Comparison of ENCODE assay signal across 8 cellular contexts in the genomic region with DNA sequence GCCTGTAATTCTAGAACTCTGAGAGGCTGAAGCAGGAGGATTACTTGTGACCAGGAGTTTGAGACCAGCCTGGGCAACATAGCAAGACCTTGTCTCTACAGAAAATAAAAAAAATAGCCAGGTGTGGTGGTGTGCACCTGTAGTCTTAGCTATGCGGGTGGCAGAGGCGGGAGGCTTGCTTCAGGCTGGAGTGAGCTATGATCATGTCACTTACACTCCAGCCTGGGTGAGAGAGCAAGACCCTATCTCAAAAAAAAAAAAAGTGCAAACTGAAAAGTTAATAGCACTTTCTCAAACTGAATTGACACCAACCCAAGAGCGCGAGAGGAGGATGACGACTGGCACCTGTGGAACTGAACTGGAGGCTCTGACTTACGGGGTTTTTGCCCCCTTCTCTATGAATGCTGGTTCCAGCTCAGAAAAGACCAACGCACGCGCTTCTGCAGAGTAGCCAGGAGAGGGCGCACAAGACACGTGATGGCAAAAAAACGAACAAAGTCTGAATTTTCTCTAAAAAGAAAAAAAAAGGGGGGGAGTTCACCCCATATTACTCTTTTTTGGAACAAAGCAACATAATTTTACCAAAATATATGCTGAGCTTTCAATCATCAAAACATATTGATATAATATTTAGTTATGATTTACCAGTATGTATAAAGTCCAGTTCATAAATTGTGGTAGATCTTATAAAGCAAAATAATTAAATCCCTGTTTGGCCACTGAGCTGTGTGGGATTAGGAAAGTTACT. TPM values are rescaled to one million over a fixed set of nuclear protein-coding genes. Genes with fewer than 3 reads are reported as not detected.
DNase-seq lines count a peak whose midpoint lies in the region; ATAC-seq, FAIRE-seq and TF ChIP-seq lines count a peak whose summit lies in the region.

No MANE protein-coding gene starts in this region.

- H3K4me3 ChIP-seq in Loucy (ENCODE audit: low read length, poor library complexity, severe bottlenecking) = no peak overlapping the region
- H3K4me3 ChIP-seq in heart right ventricle = no peak overlapping the region
- H3K4me3 ChIP-seq in small intestine (ENCODE audit: low read depth in 1 of 2, low read length in 2 of 2) = no peak overlapping the region

- H3K9me2 ChIP-seq in Loucy (replicated peaks; ENCODE audit: low read depth, low read length) = no peaks in the 10 kb centered on the region

- H3K4me2 ChIP-seq in Loucy (ENCODE audit: low read depth, low read length, poor library complexity, severe bottlenecking) = no peak overlapping the region

- TF ChIP-seq CTCF in Loucy (conservative IDR thresholded peaks at IDR 0.05; ENCODE audit: low read length) (peak; percentile 100), heart right ventricle (IDR thresholded peaks at IDR 0.05) (peak; percentile 86 to 97 (median 93))

- peaks cover 24% of the 10 kb centered on the region for H3K4me1 ChIP-seq in Loucy (ENCODE audit: insufficient read depth, low read length, poor library complexity, severe bottlenecking)
- H3K4me1 ChIP-seq in heart right ventricle = peaks cover 3 to 28% (median 19%) of the 10 kb centered on the region in 9 donors
- H3K4me1 ChIP-seq in small intestine (ENCODE audit: control insufficient read depth in 2 of 2, insufficient read depth in 1 of 2, low read depth in 1 of 2, low read length in 1 of 2) = no peaks in the 10 kb centered on the region

- H3K9me3 ChIP-seq in Loucy (ENCODE audit: insufficient read depth, low read depth, low read length) (no peaks in the 10 kb centered on the region), heart right ventricle (no peaks in the 10 kb centered on the region), small intestine (ENCODE audit: control insufficient read depth, low read depth) (no peaks in the 10 kb centered on the region)

- H3K36me3 ChIP-seq in Loucy (ENCODE audit: insufficient read depth, low read length) (no peaks in the 10 kb centered on the region), heart right ventricle (no peaks in the 10 kb centered on the region), small intestine (ENCODE audit: control insufficient read depth in 2 of 2, insufficient read depth in 2 of 2, low read length in 2 of 2) (no peaks in the 10 kb centered on the region)

- no peaks in the 10 kb centered on the region for H3K79me2 ChIP-seq in Loucy (ENCODE audit: insufficient read depth, low read length)

- H4K20me1 ChIP-seq in Loucy (ENCODE audit: insufficient read depth, low read length, poor library complexity, severe bottlenecking) = no peaks in the 10 kb centered on the region

- H3K9ac ChIP-seq in Loucy (ENCODE audit: low read depth, low read length, poor library complexity, severe bottlenecking) = peak overlapping the region; percentile 7

- H2AFZ ChIP-seq in Loucy (ENCODE audit: low read length) = no peak overlapping the region

- intact Hi-C loops in heart right ventricle (cut with DNase I) = loop anchor here in 9 of 10 donors (1.0 to 10.0 kb wide), 11 partner anchors 55 to 345 kb away; partner anchors contain the start of gene COPG1 (in 6 of the 9)

- no peaks in the 10 kb centered on the region for H3F3A ChIP-seq in Loucy (ENCODE audit: low read depth)

- H3K27me3 ChIP-seq in Loucy (ENCODE audit: insufficient read depth, low read length, poor library complexity, severe bottlenecking) = no peaks in the 10 kb centered on the region
- no peaks in the 10 kb centered on the region for H3K27me3 ChIP-seq in heart right ventricle
- H3K27me3 ChIP-seq in small intestine (ENCODE audit: control insufficient read depth in 2 of 2, insufficient read depth in 2 of 2, low read length in 2 of 2) = no peaks in the 10 kb centered on the region

- ATAC-seq in SK-N-SH treated with all-trans-retinoic acid at 6 μM for 48 hours = peak; percentile 78
- peak in 6 of 8 donors; percentile 32 to 66 (median 45) for ATAC-seq in heart right ventricle
- no peak for ATAC-seq in HG02885 (IDR thresholded peaks at IDR 0.05; ENCODE audit: poor library complexity, unreplicated experiment)

- H3K27ac ChIP-seq in heart right ventricle = peak overlapping the region in 3 of 10 donors; percentile 68 to 77 (median 70)
- H3K27ac ChIP-seq in small intestine (ENCODE audit: low read depth in 1 of 2, low read length in 1 of 2) = no peak overlapping the region

- DNase-seq in DMS53 treated with DMSO at 0.1 percent for 48 hours (lab: John Stamatoyannopoulos, UW; ENCODE audit: unreplicated experiment) (peak; percentile 18), heart right ventricle (peak; percentile 29 to 32), small intestine (peak; percentile 25), NCI-H187 (lab: John Stamatoyannopoulos, UW) (no peak)
- peak; percentile 66 for DNase-seq in activated naive CD4-positive, alpha-beta T cell treated with anti-CD3 and anti-CD28 coated beads, Interleukin-2, amount 50 U/mL, for 16 hours

- no peak for FAIRE-seq in small intestine (lab: Jason Lieb, UNC)

- WGBS in heart right ventricle, 2 donors = 11 to 14% methylated on average over 12 of the region's 12 CpGs
- 8 to 11% (median 8%) methylated on average over 12 of the region's 12 CpGs for WGBS in small intestine, 3 donors

TF ChIP-seq in SK-N-SH treated with all-trans-retinoic acid at 6 μM for 48 hours, 23 proteins besides CTCF, POLR2A, EP300 and RAD21:
- TF ChIP-seq ARNTL (CRISPR knock-in tag; IDR thresholded peaks at IDR 0.05; ENCODE audit: borderline replicate concordance, low read depth) (no peak), ZNF565 (CRISPR knock-in tag; conservative IDR thresholded peaks at IDR 0.05; ENCODE audit: low read depth) (no peak), TOX (CRISPR knock-in tag; IDR thresholded peaks at IDR 0.05; ENCODE audit: borderline replicate concordance) (no peak), ZC3H10 (CRISPR knock-in tag; IDR thresholded peaks at IDR 0.05) (no peak), RARB (CRISPR knock-in tag; IDR thresholded peaks at IDR 0.05) (no peak), ESRRG (CRISPR knock-in tag; IDR thresholded peaks at IDR 0.05) (no peak), PATZ1 (CRISPR knock-in tag; IDR thresholded peaks at IDR 0.05; ENCODE audit: borderline replicate concordance) (no peak), OSR1 (CRISPR knock-in tag; IDR thresholded peaks at IDR 0.05) (no peak), ZFP30 (CRISPR knock-in tag; IDR thresholded peaks at IDR 0.05) (no peak), ISL1 (CRISPR knock-in tag; IDR thresholded peaks at IDR 0.05) (no peak), BACH2 (CRISPR knock-in tag; IDR thresholded peaks at IDR 0.05; ENCODE audit: borderline replicate concordance) (no peak), ZNF70 (CRISPR knock-in tag; IDR thresholded peaks at IDR 0.05) (no peak), GLIS3 (CRISPR knock-in tag; IDR thresholded peaks at IDR 0.05) (no peak), ZNF8 (CRISPR knock-in tag; IDR thresholded peaks at IDR 0.05) (no peak)
- TF ChIP-seq, protein P1, sequence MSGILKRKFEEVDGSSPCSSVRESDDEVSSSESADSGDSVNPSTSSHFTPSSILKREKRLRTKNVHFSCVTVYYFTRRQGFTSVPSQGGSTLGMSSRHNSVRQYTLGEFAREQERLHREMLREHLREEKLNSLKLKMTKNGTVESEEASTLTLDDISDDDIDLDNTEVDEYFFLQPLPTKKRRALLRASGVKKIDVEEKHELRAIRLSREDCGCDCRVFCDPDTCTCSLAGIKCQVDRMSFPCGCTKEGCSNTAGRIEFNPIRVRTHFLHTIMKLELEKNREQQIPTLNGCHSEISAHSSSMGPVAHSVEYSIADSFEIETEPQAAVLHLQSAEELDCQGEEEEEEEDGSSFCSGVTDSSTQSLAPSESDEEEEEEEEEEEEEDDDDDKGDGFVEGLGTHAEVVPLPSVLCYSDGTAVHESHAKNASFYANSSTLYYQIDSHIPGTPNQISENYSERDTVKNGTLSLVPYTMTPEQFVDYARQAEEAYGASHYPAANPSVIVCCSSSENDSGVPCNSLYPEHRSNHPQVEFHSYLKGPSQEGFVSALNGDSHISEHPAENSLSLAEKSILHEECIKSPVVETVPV (CRISPR knock-in tag; IDR thresholded peaks at IDR 0.05) = no peak
- TF ChIP-seq, protein P2, sequence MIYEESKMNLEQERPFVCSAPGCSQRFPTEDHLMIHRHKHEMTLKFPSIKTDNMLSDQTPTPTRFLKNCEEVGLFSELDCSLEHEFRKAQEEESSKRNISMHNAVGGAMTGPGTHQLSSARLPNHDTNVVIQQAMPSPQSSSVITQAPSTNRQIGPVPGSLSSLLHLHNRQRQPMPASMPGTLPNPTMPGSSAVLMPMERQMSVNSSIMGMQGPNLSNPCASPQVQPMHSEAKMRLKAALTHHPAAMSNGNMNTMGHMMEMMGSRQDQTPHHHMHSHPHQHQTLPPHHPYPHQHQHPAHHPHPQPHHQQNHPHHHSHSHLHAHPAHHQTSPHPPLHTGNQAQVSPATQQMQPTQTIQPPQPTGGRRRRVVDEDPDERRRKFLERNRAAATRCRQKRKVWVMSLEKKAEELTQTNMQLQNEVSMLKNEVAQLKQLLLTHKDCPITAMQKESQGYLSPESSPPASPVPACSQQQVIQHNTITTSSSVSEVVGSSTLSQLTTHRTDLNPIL (CRISPR knock-in tag; IDR thresholded peaks at IDR 0.05; ENCODE audit: low read depth) = no peak

RNA-seq across cellular contexts. Expression of gene CFAP92, which starts 23.7 kb away (rescaled TPM):
- total RNA-seq in heart right ventricle = 1 to 10 TPM in 2 of 10 donors, under 1 TPM in 8; 0.12 to 1.2 (median 0.41) TPM
- polyA plus RNA-seq in heart right ventricle = under 1 TPM; 0.12 to 0.44 TPM
- under 1 TPM in 1 of 3 donors, not detected in 2; 0.78 TPM for polyA plus RNA-seq in small intestine

RNA-seq across cellular contexts. Expression of gene EFCC1, which starts 30.9 kb away (rescaled TPM):
- total RNA-seq in heart right ventricle = 1 to 10 TPM; 1.0 to 3.3 (median 2.1) TPM
- polyA plus RNA-seq in heart right ventricle (1 to 10 TPM; 1.4 to 3.1 TPM), small intestine (1 to 10 TPM in 2 of 3 donors, not detected in 1; 1.6 to 3.7 TPM)

Comparison
In these comparisons a context has a peak if more than half of its experiments do, and no peak if none do; other contexts are left out.
1. DNase-seq: peak in DMS53 treated with DMSO at 0.1 percent for 48 hours (single experiment), activated naive CD4-positive, alpha-beta T cell treated with anti-CD3 and anti-CD28 coated beads, Interleukin-2, amount 50 U/mL, for 16 hours (single experiment), heart right ventricle (2 of 2) and small intestine (single experiment); none in NCI-H187 (0 of 2).